Comparison of ENCODE assay signal across 7 cellular contexts in the genomic region with DNA sequence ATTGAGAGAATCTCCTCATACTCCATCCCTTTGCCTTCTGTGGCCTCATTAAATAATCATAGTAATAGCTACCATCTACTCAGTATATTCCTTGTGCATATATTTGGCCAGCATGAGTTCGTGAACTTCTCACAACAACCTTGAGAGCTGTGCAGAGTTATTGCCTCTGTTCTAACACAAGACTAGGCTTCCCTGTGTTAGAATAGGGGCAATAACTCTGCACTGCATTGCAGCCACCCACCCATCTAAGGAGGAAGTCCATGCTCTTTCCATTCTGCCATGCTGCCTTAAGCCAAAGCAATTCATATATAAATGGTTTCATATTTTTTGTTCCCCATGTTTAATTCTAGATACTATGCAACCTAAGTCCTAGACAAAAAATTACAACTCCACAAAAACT.
"Had no signal": no experiment of that assay in that cellular context is flagged by ENCODE, and none has a peak within 500 bp of the region (broad histone marks: within the 10 kb centered on the region; RNA-seq: fewer than 3 reads in every experiment).

No MANE protein-coding gene starts in this region.

- H3K4me3 ChIP-seq: K562 had no signal

- ATAC-seq: HepG2, K562 had no signal

- H3K27ac ChIP-seq: HL-60 had no signal

- DNase-seq: IMR-90, KBM-7, KG1 had no signal

- FAIRE-seq: HepG2, HTR-8/SVneo, K562 had no signal
